ENCODE assay signal across 7 cellular contexts in the genomic region with DNA sequence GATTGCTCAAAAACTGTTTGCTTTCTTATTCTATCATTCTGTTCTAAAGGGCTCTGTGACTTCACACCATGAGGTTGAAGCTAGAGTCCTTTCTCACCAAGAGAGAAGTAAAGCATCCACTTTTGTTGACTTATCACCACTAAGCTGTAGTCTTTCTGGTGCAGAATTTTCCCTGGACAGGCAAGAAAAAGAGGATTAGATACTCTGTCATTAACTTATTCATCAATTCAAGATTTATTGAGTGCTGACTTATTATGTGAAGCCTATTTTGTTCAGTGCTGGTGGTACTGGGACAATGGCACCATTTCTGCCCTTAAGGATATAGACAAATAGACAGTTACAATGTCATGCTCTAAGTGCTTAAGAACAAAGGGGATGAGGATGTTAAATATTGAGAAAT. TPM values are rescaled to one million over a fixed set of nuclear protein-coding genes. Genes with fewer than 3 reads are reported as not detected.
"Had no signal": no experiment of that assay in that cellular context is flagged by ENCODE, and none has a peak within 500 bp of the region (broad histone marks: within the 10 kb centered on the region; RNA-seq: fewer than 3 reads in every experiment).

No MANE protein-coding gene starts in this region.

- H3K27ac ChIP-seq: HL-60 had no signal

- H3K4me3 ChIP-seq: GM23338 had no signal

- DNase-seq: H9, HFFc6 had no signal

RNA-seq across cellular contexts. Expression of a gene that starts 10.1 kb away (rescaled TPM):
- total RNA-seq: HepG2, HFFc6, HT1080 had no signal
- polyA plus RNA-seq: IgD-negative memory B cell had no signal
